8 cellular contexts compared by ENCODE assay signal in the genomic region with DNA sequence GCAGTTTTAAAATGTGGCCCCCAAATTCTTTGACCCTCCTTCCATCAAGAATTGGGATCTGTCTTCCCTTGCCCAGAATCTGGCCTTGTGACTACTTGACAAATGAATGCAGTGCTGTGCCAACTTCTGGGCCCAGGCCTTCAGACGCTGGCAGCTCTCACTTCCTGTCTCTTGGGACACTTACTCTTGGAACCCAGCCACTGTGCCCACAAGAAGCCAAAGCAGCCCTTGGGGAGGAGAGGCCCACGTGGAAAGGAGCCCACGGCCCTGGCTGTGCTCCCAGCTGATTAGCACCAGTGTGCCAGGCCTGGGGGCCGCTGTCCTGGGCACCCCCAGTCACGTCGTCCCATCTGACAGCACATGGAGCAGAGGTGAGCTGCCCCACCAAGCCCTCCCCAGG. TPM values are rescaled to one million over a fixed set of nuclear protein-coding genes. Genes with fewer than 3 reads are reported as not detected.
DNase-seq lines count a peak whose midpoint lies in the region; ATAC-seq and TF ChIP-seq lines count a peak whose summit lies in the region.

No MANE protein-coding gene starts in this region.

- H3K56ac ChIP-seq in IMR-90 (ENCODE audit: extremely low read depth, insufficient read depth, low read length): no peak overlapping the region

- intact Hi-C loops in IMR-90 (cut with micrococcal nuclease): no loop called here
- intact Hi-C loops in left cardiac atrium (cut with DNase I): no loop called here
- intact Hi-C loops in testis (cut with DNase I; ENCODE audit: low total_unique reads): no loop called here

- H3K18ac ChIP-seq in IMR-90 (ENCODE audit: low read depth, low read length): peak overlapping the region; percentile 72

- H3K23ac ChIP-seq in IMR-90 (ENCODE audit: low read depth, low read length): no peak overlapping the region

- no peak overlapping the region for H3K9ac ChIP-seq in IMR-90 (ENCODE audit: low read depth, low read length)

- peaks cover 48% of the 10 kb centered on the region for H3K4me1 ChIP-seq in IMR-90 (ENCODE audit: control insufficient read depth, insufficient read depth, low read length)
- peaks cover 8% of the 10 kb centered on the region for H3K4me1 ChIP-seq in testis

- H3K9me3 ChIP-seq in IMR-90 (ENCODE audit: control insufficient read depth, insufficient read depth, low read length): no peaks in the 10 kb centered on the region
- no peaks in the 10 kb centered on the region for H3K9me3 ChIP-seq in testis

- peak overlapping the region; percentile 8; the same call in 1 of the 2 replicates for H3K4ac ChIP-seq in IMR-90 (ENCODE audit: low read depth, low read length)

- peak overlapping the region; percentile 51; the same call in 1 of the 2 replicates for H4K5ac ChIP-seq in IMR-90 (ENCODE audit: low read depth, low read length)

- CTCF ChIA-PET in IMR-90 (lab: Yijun Ruan, JAX): no interaction called here

- dilution Hi-C loops in IMR-90 (cut with HindIII; ENCODE audit: low sequenced_read_pairs, unreplicated experiment): no loop called here

- BruUV-seq in IMR-90 (replicated peaks; lab: Mats Ljungman, UMichigan): no TSS peak

- H2AFZ ChIP-seq in IMR-90 (replicated peaks; ENCODE audit: low read length, poor library complexity): peak overlapping the region; percentile 59

- POLR2A ChIA-PET in IMR-90 (lab: Charles Lee; ENCODE audit: unreplicated experiment): no interaction called here

- TF ChIP-seq RAD21 in IMR-90 (IDR thresholded peaks at IDR 0.05; ENCODE audit: low read length): no peak

- H4K91ac ChIP-seq in IMR-90 (ENCODE audit: insufficient read depth, low read depth, low read length): no peak overlapping the region; the same call in 1 of the 2 replicates

- no peak for TF ChIP-seq CTCF in IMR-90 (conservative IDR thresholded peaks at IDR 0.05; ENCODE audit: low read depth, low read length)
- no peak for TF ChIP-seq CTCF in testis (IDR thresholded peaks at IDR 0.05)

- H2BK120ac ChIP-seq in IMR-90 (ENCODE audit: low read depth, low read length): no peak overlapping the region; the same call in 1 of the 2 replicates

- peak overlapping the region; percentile 90; the same call in 1 of the 3 replicates for H2BK15ac ChIP-seq in IMR-90 (ENCODE audit: low read depth, low read length)

- H2BK20ac ChIP-seq in IMR-90 (ENCODE audit: low read depth, low read length): no peak overlapping the region

- H3K4me2 ChIP-seq in IMR-90 (ENCODE audit: low read depth, low read length): no peak overlapping the region

- H3K9me1 ChIP-seq in IMR-90 (ENCODE audit: insufficient read depth, low read length): peaks cover 17% of the 10 kb centered on the region

- H3K36me3 ChIP-seq in IMR-90 (ENCODE audit: control insufficient read depth, insufficient read depth, low read length): no peaks in the 10 kb centered on the region
- no peaks in the 10 kb centered on the region for H3K36me3 ChIP-seq in testis (ENCODE audit: low read depth, missing control alignments)

- H3K27ac ChIP-seq in IMR-90 (ENCODE audit: insufficient read depth, low read length) (no peak overlapping the region), testis (no peak overlapping the region)

- no peak overlapping the region for H2AK5ac ChIP-seq in IMR-90 (ENCODE audit: low read depth, low read length)

- no peak overlapping the region for H3K4me3 ChIP-seq in IMR-90 (ENCODE audit: insufficient read depth, low read depth, low read length)
- no peak overlapping the region for H3K4me3 ChIP-seq in testis

- TF ChIP-seq POLR2A in IMR-90 (IDR thresholded peaks at IDR 0.05; ENCODE audit: low read depth, low read length) (no peak), testis (IDR thresholded peaks at IDR 0.05) (no peak), erythroblast (IDR thresholded peaks at IDR 0.05; ENCODE audit: low read length) (no peak)

- in situ Hi-C loops in IMR-90 (cut with MboI; ENCODE audit: low sequenced_read_pairs): no loop called here

- H3K79me1 ChIP-seq in IMR-90 (ENCODE audit: low read depth in 1 of 2, low read length in 2 of 2): no peaks in the 10 kb centered on the region

- H2AK9ac ChIP-seq in IMR-90 (replicated peaks; ENCODE audit: low read depth, low read length, poor library complexity): peak overlapping the region; percentile 23

- H2BK5ac ChIP-seq in IMR-90 (ENCODE audit: low read depth, low read length, poor library complexity, severe bottlenecking): no peak overlapping the region

- 14% methylated on average over 2 of the region's 6 CpGs; no CpG with 5 or more reads in 1 of the 2 experiments for whole genome bisulfite sequencing in IMR-90 (ENCODE audit: extremely low coverage in 2 of 2, insufficient read length in 1 of 2), 2 experiments
- 60 to 66% methylated on average over 6 of the region's 6 CpGs for WGBS in testis, 2 donors

- H4K20me1 ChIP-seq in IMR-90 (ENCODE audit: insufficient read depth, low read length): no peaks in the 10 kb centered on the region

- H3K14ac ChIP-seq in IMR-90 (replicated peaks; ENCODE audit: low read depth, low read length): no peak overlapping the region

- DNase-seq in IMR-90 (no peak), UCSD-AML1 (lab: John Stamatoyannopoulos, UW; ENCODE audit: unreplicated experiment) (peak; percentile 32), left cardiac atrium (peak; percentile 56), testis (peak; percentile 77), erythroblast (lab: John Stamatoyannopoulos, UW) (no peak)

- H3K27me3 ChIP-seq in IMR-90 (ENCODE audit: control insufficient read depth, insufficient read depth, low read length) (no peaks in the 10 kb centered on the region), testis (no peaks in the 10 kb centered on the region)

- H4K8ac ChIP-seq in IMR-90 (ENCODE audit: low read depth in 2 of 2, low read length in 2 of 2): no peak overlapping the region

- ATAC-seq in IMR-90 (ENCODE audit: low read depth) (no peak), left cardiac atrium (peak; percentile 85 to 89), HG03025 (IDR thresholded peaks at IDR 0.05; ENCODE audit: low FRiP score, unreplicated experiment) (no peak), HG02981 (IDR thresholded peaks at IDR 0.05; ENCODE audit: unreplicated experiment) (no peak), HG03175 (IDR thresholded peaks at IDR 0.05; ENCODE audit: unreplicated experiment) (no peak)

TF ChIP-seq in IMR-90, 13 proteins besides CTCF, POLR2A, EP300 and RAD21:
- TF ChIP-seq MAZ (IDR thresholded peaks at IDR 0.05; ENCODE audit: borderline replicate concordance, low read depth, low read length) (no peak), NFE2L2 (IDR thresholded peaks at IDR 0.05; ENCODE audit: low read depth, low read length) (no peak)

RNA-seq across cellular contexts. Expression of gene RPL37A, which starts 56.6 kb away (rescaled TPM):
- total RNA-seq in IMR-90 (2012; rRNA removed): 341 and 804 TPM in 2 replicates
- polyA plus RNA-seq in IMR-90 (2012; rRNA removed): 1,504 and 1,572 TPM in 2 replicates
- 2,705 and 5,319 TPM in 2 replicates for polyA plus RNA-seq in IMR-90 (2012; cell fraction: cytosol; rRNA removed)
- polyA plus RNA-seq in IMR-90 (2012; cell fraction: nucleus; rRNA removed; ENCODE audit: low replicate concordance): 530 and 1,168 TPM in 2 replicates
- 1,000 to 10,000 TPM; 1,877 to 1,963 TPM for total RNA-seq in left cardiac atrium
- total RNA-seq in testis: 1,000 to 10,000 TPM in 1 of 2 donors, 100 to 1,000 TPM in 1; 806 to 1,188 TPM
- polyA plus RNA-seq in testis (ENCODE audit: insufficient read depth, low read depth, low replicate concordance): 2,664 TPM

Comparison
In these comparisons a context has a peak if more than half of its experiments do, and no peak if none do; other contexts are left out.
1. ATAC-seq: peak in left cardiac atrium (2 of 2); none in IMR-90 (single experiment), HG03025 (single experiment), HG02981 (single experiment) and HG03175 (single experiment).
2. DNase-seq: peak in UCSD-AML1 (single experiment), left cardiac atrium (single experiment) and testis (single experiment); none in IMR-90 (single experiment) and erythroblast (0 of 2).